Comparison of ENCODE assay signal across 2 cellular contexts in the genomic region with DNA sequence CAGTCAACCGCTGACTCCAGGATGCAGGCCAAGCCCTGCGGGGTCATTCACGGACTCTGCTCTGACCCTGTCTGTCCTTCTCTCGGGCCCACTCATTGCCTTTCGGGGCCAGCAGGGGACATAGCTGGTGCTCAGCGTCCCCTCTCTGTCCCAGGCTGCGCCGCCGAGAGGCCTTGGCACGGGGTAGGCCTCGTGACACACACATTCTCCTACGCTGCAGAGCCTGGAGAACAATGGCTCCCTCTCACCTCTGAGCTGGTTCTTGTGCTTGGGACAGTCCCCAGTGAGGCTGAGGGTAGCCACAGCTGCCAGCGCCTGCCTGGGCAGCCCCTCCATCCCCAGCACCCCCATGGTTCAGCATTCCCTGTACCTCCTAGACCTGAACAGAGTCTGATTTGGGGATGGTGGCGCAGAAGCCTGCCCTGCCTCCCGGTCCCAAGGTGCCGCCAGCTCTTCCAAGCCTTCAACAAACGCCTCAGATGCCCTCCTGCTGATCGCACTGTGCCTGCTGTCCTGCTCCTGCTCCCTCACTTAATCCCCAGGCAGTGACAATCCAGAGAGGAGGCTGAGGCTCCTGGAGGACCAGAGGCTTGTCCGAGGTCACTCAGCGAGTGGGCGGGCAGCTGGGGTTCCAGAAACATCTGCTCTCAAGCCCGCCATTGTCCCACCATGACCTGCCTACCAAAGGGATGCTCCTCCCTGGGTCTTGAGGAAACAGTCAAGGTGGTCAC.
TF ChIP-seq lines count a peak whose summit lies in the region.

No MANE protein-coding gene starts in this region.

TF ChIP-seq in IMR-90, 13 proteins besides CTCF, POLR2A, EP300 and RAD21:
- TF ChIP-seq USF2 (IDR thresholded peaks at IDR 0.05; ENCODE audit: low read depth, low read length) (no peak), SMC3 (IDR thresholded peaks at IDR 0.05; ENCODE audit: low read depth, low read length) (no peak), RFX5 (IDR thresholded peaks at IDR 0.05; ENCODE audit: low read depth, low read length) (no peak), RCOR1 (IDR thresholded peaks at IDR 0.05; ENCODE audit: insufficient replicate concordance, low read length) (no peak), MAFK (IDR thresholded peaks at IDR 0.05; ENCODE audit: low read depth, low read length) (no peak), MXI1 (IDR thresholded peaks at IDR 0.05; ENCODE audit: borderline replicate concordance, low read depth, low read length) (no peak), NFE2L2 (IDR thresholded peaks at IDR 0.05; ENCODE audit: low read depth, low read length) (no peak), MAZ (IDR thresholded peaks at IDR 0.05; ENCODE audit: borderline replicate concordance, low read depth, low read length) (no peak), FOS (IDR thresholded peaks at IDR 0.05; ENCODE audit: low read depth, low read length) (no peak), CEBPB (IDR thresholded peaks at IDR 0.05; ENCODE audit: low read depth, low read length) (no peak), CHD1 (IDR thresholded peaks at IDR 0.05; ENCODE audit: low read depth, low read length) (no peak), BHLHE40 (IDR thresholded peaks at IDR 0.05; ENCODE audit: low read depth, low read length) (no peak)
- TF ChIP-seq, protein P1, sequence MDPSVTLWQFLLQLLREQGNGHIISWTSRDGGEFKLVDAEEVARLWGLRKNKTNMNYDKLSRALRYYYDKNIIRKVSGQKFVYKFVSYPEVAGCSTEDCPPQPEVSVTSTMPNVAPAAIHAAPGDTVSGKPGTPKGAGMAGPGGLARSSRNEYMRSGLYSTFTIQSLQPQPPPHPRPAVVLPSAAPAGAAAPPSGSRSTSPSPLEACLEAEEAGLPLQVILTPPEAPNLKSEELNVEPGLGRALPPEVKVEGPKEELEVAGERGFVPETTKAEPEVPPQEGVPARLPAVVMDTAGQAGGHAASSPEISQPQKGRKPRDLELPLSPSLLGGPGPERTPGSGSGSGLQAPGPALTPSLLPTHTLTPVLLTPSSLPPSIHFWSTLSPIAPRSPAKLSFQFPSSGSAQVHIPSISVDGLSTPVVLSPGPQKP (IDR thresholded peaks at IDR 0.05; ENCODE audit: borderline replicate concordance, low read depth, low read length) = no peak

TF ChIP-seq in WTC11, 78 proteins besides CTCF, POLR2A, EP300 and RAD21:
- TF ChIP-seq, protein P2, sequence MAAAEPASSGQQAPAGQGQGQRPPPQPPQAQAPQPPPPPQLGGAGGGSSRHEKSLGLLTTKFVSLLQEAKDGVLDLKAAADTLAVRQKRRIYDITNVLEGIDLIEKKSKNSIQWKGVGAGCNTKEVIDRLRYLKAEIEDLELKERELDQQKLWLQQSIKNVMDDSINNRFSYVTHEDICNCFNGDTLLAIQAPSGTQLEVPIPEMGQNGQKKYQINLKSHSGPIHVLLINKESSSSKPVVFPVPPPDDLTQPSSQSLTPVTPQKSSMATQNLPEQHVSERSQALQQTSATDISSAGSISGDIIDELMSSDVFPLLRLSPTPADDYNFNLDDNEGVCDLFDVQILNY (CRISPR knock-in tag; IDR thresholded peaks at IDR 0.05) = no peak
- TF ChIP-seq GABPB1 (CRISPR knock-in tag; IDR thresholded peaks at IDR 0.05) (no peak), ZNF416 (CRISPR knock-in tag; IDR thresholded peaks at IDR 0.05) (no peak), ZNF121 (CRISPR knock-in tag; IDR thresholded peaks at IDR 0.05) (no peak), NFATC4 (CRISPR knock-in tag; IDR thresholded peaks at IDR 0.05) (no peak), PRRX2 (CRISPR knock-in tag; IDR thresholded peaks at IDR 0.05) (no peak), ZNF512 (CRISPR knock-in tag; IDR thresholded peaks at IDR 0.05; ENCODE audit: borderline replicate concordance) (no peak), ZNF219 (CRISPR knock-in tag; IDR thresholded peaks at IDR 0.05; ENCODE audit: borderline replicate concordance) (no peak), ZNF232 (CRISPR knock-in tag; IDR thresholded peaks at IDR 0.05) (no peak)
- TF ChIP-seq, protein P3, sequence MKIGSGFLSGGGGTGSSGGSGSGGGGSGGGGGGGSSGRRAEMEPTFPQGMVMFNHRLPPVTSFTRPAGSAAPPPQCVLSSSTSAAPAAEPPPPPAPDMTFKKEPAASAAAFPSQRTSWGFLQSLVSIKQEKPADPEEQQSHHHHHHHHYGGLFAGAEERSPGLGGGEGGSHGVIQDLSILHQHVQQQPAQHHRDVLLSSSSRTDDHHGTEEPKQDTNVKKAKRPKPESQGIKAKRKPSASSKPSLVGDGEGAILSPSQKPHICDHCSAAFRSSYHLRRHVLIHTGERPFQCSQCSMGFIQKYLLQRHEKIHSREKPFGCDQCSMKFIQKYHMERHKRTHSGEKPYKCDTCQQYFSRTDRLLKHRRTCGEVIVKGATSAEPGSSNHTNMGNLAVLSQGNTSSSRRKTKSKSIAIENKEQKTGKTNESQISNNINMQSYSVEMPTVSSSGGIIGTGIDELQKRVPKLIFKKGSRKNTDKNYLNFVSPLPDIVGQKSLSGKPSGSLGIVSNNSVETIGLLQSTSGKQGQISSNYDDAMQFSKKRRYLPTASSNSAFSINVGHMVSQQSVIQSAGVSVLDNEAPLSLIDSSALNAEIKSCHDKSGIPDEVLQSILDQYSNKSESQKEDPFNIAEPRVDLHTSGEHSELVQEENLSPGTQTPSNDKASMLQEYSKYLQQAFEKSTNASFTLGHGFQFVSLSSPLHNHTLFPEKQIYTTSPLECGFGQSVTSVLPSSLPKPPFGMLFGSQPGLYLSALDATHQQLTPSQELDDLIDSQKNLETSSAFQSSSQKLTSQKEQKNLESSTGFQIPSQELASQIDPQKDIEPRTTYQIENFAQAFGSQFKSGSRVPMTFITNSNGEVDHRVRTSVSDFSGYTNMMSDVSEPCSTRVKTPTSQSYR (CRISPR knock-in tag; IDR thresholded peaks at IDR 0.05) = no peak
- TF ChIP-seq, protein P4, sequence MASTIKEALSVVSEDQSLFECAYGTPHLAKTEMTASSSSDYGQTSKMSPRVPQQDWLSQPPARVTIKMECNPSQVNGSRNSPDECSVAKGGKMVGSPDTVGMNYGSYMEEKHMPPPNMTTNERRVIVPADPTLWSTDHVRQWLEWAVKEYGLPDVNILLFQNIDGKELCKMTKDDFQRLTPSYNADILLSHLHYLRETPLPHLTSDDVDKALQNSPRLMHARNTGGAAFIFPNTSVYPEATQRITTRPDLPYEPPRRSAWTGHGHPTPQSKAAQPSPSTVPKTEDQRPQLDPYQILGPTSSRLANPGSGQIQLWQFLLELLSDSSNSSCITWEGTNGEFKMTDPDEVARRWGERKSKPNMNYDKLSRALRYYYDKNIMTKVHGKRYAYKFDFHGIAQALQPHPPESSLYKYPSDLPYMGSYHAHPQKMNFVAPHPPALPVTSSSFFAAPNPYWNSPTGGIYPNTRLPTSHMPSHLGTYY (CRISPR knock-in tag; IDR thresholded peaks at IDR 0.05) = no peak
- TF ChIP-seq, protein P5, sequence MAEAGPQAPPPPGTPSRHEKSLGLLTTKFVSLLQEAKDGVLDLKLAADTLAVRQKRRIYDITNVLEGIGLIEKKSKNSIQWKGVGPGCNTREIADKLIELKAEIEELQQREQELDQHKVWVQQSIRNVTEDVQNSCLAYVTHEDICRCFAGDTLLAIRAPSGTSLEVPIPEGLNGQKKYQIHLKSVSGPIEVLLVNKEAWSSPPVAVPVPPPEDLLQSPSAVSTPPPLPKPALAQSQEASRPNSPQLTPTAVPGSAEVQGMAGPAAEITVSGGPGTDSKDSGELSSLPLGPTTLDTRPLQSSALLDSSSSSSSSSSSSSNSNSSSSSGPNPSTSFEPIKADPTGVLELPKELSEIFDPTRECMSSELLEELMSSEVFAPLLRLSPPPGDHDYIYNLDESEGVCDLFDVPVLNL (CRISPR knock-in tag; IDR thresholded peaks at IDR 0.05; ENCODE audit: borderline replicate concordance, low read depth) = no peak
